In the genomic region with DNA sequence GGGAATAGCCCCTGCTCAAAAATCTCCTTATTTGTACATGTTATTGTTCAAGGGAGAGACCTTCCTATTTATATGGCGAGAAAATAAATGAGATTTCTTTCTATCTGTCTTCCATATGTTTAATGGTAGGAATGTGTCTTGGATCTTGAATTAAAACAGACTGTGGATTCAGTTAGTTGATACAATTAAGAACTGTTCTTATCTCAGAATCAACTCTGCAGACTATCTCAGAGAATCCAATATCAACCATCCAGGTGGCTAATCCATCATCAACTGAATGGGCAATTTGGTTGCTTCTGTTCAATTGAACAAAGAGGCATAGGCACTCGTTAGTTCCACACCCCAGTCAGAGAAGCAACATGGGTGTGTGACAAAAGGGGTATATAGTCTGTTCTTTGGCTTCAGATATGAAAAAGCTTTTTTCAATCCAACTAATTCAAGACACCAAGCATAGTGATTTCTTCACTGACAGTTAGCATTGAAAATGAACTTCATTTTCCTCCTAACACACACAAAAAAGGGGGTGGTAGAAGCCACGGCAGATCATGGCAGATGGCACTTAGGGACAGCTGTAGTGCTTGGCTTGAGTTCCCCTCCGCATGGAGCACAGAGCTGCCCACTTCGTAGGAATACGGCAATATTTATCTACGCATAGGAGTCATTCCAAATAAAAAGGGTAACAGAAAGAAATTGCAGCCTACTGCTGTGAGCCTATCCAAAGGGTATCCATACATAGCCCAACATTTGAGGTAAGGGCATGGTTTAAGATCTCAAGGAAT, we compare ENCODE assay signal across 14 cellular contexts.
DNase-seq lines count a peak whose midpoint lies in the region; ATAC-seq and TF ChIP-seq lines count a peak whose summit lies in the region.
"Had no signal": no experiment of that assay in that cellular context is flagged by ENCODE, and none has a peak within 500 bp of the region (broad histone marks: within the 10 kb centered on the region; RNA-seq: fewer than 3 reads in every experiment).

No MANE protein-coding gene starts in this region.

- intact Hi-C loops in Caco-2 (cut with micrococcal nuclease; ENCODE audit: unreplicated experiment): no loop called here

- DNase-seq in Caco-2 (no peak), NCI-H82 (lab: John Stamatoyannopoulos, UW) (peak; percentile 61), chondrocyte (ENCODE audit: low spot score) (no peak), progenitor cell of endocrine pancreas (ENCODE audit: low spot score, unreplicated experiment) (no peak), MG63 (no peak), GM10266 (ENCODE audit: extremely low spot score) (no peak)
- DNase-seq: activated naive CD4-positive, alpha-beta T cell treated with Interleukin-2 at 50 U/mL for 16 hours; BE2C; mucosa of descending colon; NCI-H446; stimulated activated CD4-positive, alpha-beta T cell treated with anti-CD3 and anti-CD28 coated beads, Interleukin-4, amount 100 ng/mL, for 24 hours had no signal

- H3K36me3 Mint-ChIP-seq in Caco-2 (ENCODE audit: insufficient read depth, unreplicated experiment) (peaks cover 13% of the 10 kb centered on the region), chondrocyte (ENCODE audit: low read depth) (no peaks in the 10 kb centered on the region), progenitor cell of endocrine pancreas (ENCODE audit: insufficient read depth) (peaks cover 8% of the 10 kb centered on the region)
- H3K36me3 Mint-ChIP-seq: stimulated activated memory B cell treated with anti-CD40 and anti-IgM and Interleukin-4, amounts not matched to agents 10 μg/mL and 1 μg/mL and 100 μg/mL, for 72 hours had no signal

- H3K4me3 Mint-ChIP-seq in Caco-2 (ENCODE audit: unreplicated experiment): no peak overlapping the region
- no peak overlapping the region for H3K4me3 Mint-ChIP-seq in chondrocyte (ENCODE audit: unreplicated experiment)
- H3K4me3 Mint-ChIP-seq in progenitor cell of endocrine pancreas (ENCODE audit: low read depth): no peak overlapping the region
- H3K4me3 Mint-ChIP-seq: stimulated activated memory B cell treated with anti-CD40 and anti-IgM and Interleukin-4, amounts not matched to agents 10 μg/mL and 1 μg/mL and 100 μg/mL, for 72 hours had no signal

- CTCF ChIA-PET in Caco-2 (lab: Charles Lee): no interaction called here

- H3K4me1 Mint-ChIP-seq in Caco-2 (ENCODE audit: low read depth, unreplicated experiment): peaks cover 18% of the 10 kb centered on the region
- H3K4me1 Mint-ChIP-seq in chondrocyte (ENCODE audit: low read depth): peaks cover 44% of the 10 kb centered on the region
- H3K4me1 Mint-ChIP-seq in progenitor cell of endocrine pancreas (ENCODE audit: low read depth): peaks cover 33% of the 10 kb centered on the region
- H3K4me1 Mint-ChIP-seq: stimulated activated memory B cell treated with anti-CD40 and anti-IgM and Interleukin-4, amounts not matched to agents 10 μg/mL and 1 μg/mL and 100 μg/mL, for 72 hours had no signal

- H3K27me3 Mint-ChIP-seq in Caco-2 (ENCODE audit: insufficient read depth, unreplicated experiment) (no peaks in the 10 kb centered on the region), chondrocyte (ENCODE audit: low read depth) (peaks cover 2% of the 10 kb centered on the region), progenitor cell of endocrine pancreas (no peaks in the 10 kb centered on the region)
- H3K27me3 Mint-ChIP-seq: stimulated activated memory B cell treated with anti-CD40 and anti-IgM and Interleukin-4, amounts not matched to agents 10 μg/mL and 1 μg/mL and 100 μg/mL, for 72 hours had no signal

- no peak overlapping the region for H3K4me3 ChIP-seq in Caco-2 (ENCODE audit: low read depth, low read length)
- no peak overlapping the region for H3K4me3 ChIP-seq in MG63
- H3K4me3 ChIP-seq: mucosa of descending colon had no signal

- no TSS peak for BruUV-seq in Caco-2 (replicated peaks; lab: Mats Ljungman, UMichigan)

- H3K36me3 ChIP-seq in Caco-2 (ENCODE audit: control insufficient read depth, insufficient read depth, low read length): no peaks in the 10 kb centered on the region
- no peaks in the 10 kb centered on the region for H3K36me3 ChIP-seq in MG63
- H3K36me3 ChIP-seq: BE2C had no signal

- H3K27me3 ChIP-seq in Caco-2 (replicated peaks; ENCODE audit: control insufficient read depth, insufficient read depth, low read length) (no peaks in the 10 kb centered on the region), MG63 (no peaks in the 10 kb centered on the region)
- H3K27me3 ChIP-seq: BE2C had no signal

- ATAC-seq in HG03521 (IDR thresholded peaks at IDR 0.05; ENCODE audit: unreplicated experiment) (no peak), GM18505 (IDR thresholded peaks at IDR 0.05; ENCODE audit: unreplicated experiment) (no peak)
- ATAC-seq: mucosa of descending colon; stimulated activated memory B cell treated with anti-CD40 and anti-IgM and Interleukin-4, amounts not matched to agents 10 μg/mL and 1 μg/mL and 100 μg/mL, for 72 hours had no signal

- H3K9me3 ChIP-seq in Caco-2: no peaks in the 10 kb centered on the region
- H3K9me3 ChIP-seq in MG63: no peaks in the 10 kb centered on the region
- H3K9me3 ChIP-seq: BE2C, mucosa of descending colon had no signal

- TF ChIP-seq POLR2A in GM18505 (IDR thresholded peaks at IDR 0.05; ENCODE audit: borderline replicate concordance, extremely low read depth, insufficient read depth, insufficient read length): no peak

- TF ChIP-seq CTCF in Caco-2 (IDR thresholded peaks at IDR 0.05; ENCODE audit: insufficient read depth in 1 of 2, low read depth in 1 of 2, low read length in 1 of 2, severe bottlenecking in 1 of 2, unreplicated experiment in 1 of 2) (no peak), chondrocyte (IDR thresholded peaks at IDR 0.05) (no peak), progenitor cell of endocrine pancreas (IDR thresholded peaks at IDR 0.05; ENCODE audit: unreplicated experiment) (no peak), GM10266 (IDR thresholded peaks at IDR 0.05; ENCODE audit: control insufficient read depth, insufficient read depth, low read depth, missing control alignments) (no peak)

- H3K4me1 ChIP-seq in Caco-2: peaks cover 22% of the 10 kb centered on the region
- H3K4me1 ChIP-seq: BE2C had no signal

- no peaks in the 10 kb centered on the region for H3K9me3 Mint-ChIP-seq in Caco-2 (ENCODE audit: unreplicated experiment)
- no peaks in the 10 kb centered on the region for H3K9me3 Mint-ChIP-seq in chondrocyte (ENCODE audit: low read depth)
- H3K9me3 Mint-ChIP-seq in progenitor cell of endocrine pancreas (ENCODE audit: low read depth): no peaks in the 10 kb centered on the region

- H3K27ac Mint-ChIP-seq in Caco-2 (ENCODE audit: unreplicated experiment): peak overlapping the region; percentile 30
- H3K27ac Mint-ChIP-seq in chondrocyte (ENCODE audit: unreplicated experiment): peak overlapping the region; percentile 59
- peak overlapping the region; percentile 59 for H3K27ac Mint-ChIP-seq in progenitor cell of endocrine pancreas
- H3K27ac Mint-ChIP-seq: stimulated activated memory B cell treated with anti-CD40 and anti-IgM and Interleukin-4, amounts not matched to agents 10 μg/mL and 1 μg/mL and 100 μg/mL, for 72 hours had no signal

- POLR2A ChIA-PET in Caco-2 (lab: Charles Lee): no interaction called here
